Comparison of ENCODE assay signal across 1 cellular context in the genomic region with DNA sequence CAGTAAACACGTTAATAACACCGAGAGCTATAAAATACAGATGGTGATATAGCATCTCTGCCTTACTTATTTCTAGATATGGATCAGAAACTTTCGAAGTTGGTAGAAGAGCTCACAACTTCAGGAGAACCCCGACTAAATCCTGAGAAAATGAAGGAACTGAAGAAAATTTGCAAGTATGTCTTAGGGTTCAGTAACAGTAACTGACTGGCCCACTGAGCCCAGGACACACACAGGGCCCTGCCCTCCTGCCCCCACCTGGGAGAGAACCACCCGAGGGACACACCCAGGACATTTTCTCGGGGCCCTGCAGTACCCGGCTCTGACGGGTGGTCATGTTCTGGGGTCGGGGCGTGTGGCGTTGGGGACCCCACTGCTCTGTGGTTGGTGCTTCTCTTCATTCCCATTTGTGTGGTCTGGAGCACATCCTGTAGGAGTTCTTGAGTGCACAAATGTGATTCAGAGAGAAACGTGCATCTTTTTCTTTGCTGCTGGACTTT.
TF ChIP-seq lines count a peak whose summit lies in the region.

No MANE protein-coding gene starts in this region.

TF ChIP-seq in liver, 16 proteins besides CTCF, POLR2A, EP300 and RAD21 (continued from another document):
- TF ChIP-seq, protein P1, sequence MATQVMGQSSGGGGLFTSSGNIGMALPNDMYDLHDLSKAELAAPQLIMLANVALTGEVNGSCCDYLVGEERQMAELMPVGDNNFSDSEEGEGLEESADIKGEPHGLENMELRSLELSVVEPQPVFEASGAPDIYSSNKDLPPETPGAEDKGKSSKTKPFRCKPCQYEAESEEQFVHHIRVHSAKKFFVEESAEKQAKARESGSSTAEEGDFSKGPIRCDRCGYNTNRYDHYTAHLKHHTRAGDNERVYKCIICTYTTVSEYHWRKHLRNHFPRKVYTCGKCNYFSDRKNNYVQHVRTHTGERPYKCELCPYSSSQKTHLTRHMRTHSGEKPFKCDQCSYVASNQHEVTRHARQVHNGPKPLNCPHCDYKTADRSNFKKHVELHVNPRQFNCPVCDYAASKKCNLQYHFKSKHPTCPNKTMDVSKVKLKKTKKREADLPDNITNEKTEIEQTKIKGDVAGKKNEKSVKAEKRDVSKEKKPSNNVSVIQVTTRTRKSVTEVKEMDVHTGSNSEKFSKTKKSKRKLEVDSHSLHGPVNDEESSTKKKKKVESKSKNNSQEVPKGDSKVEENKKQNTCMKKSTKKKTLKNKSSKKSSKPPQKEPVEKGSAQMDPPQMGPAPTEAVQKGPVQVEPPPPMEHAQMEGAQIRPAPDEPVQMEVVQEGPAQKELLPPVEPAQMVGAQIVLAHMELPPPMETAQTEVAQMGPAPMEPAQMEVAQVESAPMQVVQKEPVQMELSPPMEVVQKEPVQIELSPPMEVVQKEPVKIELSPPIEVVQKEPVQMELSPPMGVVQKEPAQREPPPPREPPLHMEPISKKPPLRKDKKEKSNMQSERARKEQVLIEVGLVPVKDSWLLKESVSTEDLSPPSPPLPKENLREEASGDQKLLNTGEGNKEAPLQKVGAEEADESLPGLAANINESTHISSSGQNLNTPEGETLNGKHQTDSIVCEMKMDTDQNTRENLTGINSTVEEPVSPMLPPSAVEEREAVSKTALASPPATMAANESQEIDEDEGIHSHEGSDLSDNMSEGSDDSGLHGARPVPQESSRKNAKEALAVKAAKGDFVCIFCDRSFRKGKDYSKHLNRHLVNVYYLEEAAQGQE (IDR thresholded peaks at IDR 0.05) = no peak
